In the genomic region with DNA sequence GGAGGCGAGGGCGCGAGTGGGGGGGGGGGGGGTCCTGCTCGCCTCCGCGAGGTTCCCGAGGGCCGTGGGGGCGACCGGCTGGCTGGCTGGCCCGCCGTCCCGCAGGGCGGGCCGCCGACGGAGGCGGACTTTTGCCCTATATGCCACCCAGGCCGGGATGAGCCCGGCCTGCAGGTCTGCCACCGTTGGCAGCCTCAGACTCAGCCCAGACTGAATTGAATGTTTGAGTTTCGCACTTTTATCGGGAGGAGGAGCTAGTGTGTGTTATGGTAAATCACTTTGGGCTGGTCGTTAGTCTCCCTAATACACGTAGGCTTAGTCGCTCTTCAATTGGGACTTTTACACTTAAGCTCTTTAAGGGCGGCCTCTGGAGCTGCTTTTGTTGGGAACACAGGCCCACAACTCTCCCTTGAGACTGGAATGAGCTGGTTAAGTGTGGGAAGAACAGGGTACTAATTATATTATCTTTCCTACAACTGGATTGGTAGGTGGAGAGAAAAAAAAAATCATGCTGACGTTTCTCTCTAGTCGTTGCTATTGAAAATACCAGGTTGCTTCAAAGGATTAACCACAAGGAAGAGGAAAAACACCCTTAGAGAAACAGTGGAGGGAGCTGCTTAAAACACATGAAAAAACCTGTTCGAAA, we compare ENCODE assay signal across 1 cellular context.
TF ChIP-seq lines count a peak whose summit lies in the region.

No MANE protein-coding gene starts in this region.

TF ChIP-seq in HepG2, 621 proteins besides CTCF, POLR2A, EP300 and RAD21 (continued from another document and continues in another):
- TF ChIP-seq ZNF142 (CRISPR knock-in tag; IDR thresholded peaks at IDR 0.05), result no peak
- peak; percentile 76 for TF ChIP-seq TBX2 (CRISPR knock-in tag; IDR thresholded peaks at IDR 0.05; ENCODE audit: borderline replicate concordance)
- TF ChIP-seq AFF4 (CRISPR knock-in tag; IDR thresholded peaks at IDR 0.05), result peak; percentile 76; the same call in 1 of the 2 replicates
- TF ChIP-seq RARA (CRISPR knock-in tag; IDR thresholded peaks at IDR 0.05), result peak; percentile 44; the same call in 1 of the 2 replicates
- TF ChIP-seq KDM4B (CRISPR knock-in tag; IDR thresholded peaks at IDR 0.05), result 0 out of 2 replicates have a peak, but pooled peaks have one; percentile 42
- TF ChIP-seq KIAA2018 (CRISPR knock-in tag; IDR thresholded peaks at IDR 0.05; ENCODE audit: borderline replicate concordance), result no peak
- TF ChIP-seq NCOA2 (CRISPR knock-in tag; IDR thresholded peaks at IDR 0.05), result no peak
- TF ChIP-seq ZBTB7B (CRISPR knock-in tag; IDR thresholded peaks at IDR 0.05), result 0 out of 2 replicates have a peak, but pooled peaks have one; percentile 16
- no peak; the same call in 1 of the 2 replicates for TF ChIP-seq YEATS2 (CRISPR knock-in tag; IDR thresholded peaks at IDR 0.05; ENCODE audit: borderline replicate concordance)
- TF ChIP-seq, protein P1, sequence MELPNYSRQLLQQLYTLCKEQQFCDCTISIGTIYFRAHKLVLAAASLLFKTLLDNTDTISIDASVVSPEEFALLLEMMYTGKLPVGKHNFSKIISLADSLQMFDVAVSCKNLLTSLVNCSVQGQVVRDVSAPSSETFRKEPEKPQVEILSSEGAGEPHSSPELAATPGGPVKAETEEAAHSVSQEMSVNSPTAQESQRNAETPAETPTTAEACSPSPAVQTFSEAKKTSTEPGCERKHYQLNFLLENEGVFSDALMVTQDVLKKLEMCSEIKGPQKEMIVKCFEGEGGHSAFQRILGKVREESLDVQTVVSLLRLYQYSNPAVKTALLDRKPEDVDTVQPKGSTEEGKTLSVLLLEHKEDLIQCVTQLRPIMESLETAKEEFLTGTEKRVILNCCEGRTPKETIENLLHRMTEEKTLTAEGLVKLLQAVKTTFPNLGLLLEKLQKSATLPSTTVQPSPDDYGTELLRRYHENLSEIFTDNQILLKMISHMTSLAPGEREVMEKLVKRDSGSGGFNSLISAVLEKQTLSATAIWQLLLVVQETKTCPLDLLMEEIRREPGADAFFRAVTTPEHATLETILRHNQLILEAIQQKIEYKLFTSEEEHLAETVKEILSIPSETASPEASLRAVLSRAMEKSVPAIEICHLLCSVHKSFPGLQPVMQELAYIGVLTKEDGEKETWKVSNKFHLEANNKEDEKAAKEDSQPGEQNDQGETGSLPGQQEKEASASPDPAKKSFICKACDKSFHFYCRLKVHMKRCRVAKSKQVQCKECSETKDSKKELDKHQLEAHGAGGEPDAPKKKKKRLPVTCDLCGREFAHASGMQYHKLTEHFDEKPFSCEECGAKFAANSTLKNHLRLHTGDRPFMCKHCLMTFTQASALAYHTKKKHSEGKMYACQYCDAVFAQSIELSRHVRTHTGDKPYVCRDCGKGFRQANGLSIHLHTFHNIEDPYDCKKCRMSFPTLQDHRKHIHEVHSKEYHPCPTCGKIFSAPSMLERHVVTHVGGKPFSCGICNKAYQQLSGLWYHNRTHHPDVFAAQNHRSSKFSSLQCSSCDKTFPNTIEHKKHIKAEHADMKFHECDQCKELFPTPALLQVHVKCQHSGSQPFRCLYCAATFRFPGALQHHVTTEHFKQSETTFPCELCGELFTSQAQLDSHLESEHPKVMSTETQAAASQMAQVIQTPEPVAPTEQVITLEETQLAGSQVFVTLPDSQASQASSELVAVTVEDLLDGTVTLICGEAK (IDR thresholded peaks at IDR 0.05), result no peak
- TF ChIP-seq, protein P1 (CRISPR knock-in tag; IDR thresholded peaks at IDR 0.05), result no peak; the same call in 1 of the 2 replicates
- peak; percentile 59 for TF ChIP-seq ZFY (CRISPR knock-in tag; IDR thresholded peaks at IDR 0.05)
- TF ChIP-seq, protein P2, sequence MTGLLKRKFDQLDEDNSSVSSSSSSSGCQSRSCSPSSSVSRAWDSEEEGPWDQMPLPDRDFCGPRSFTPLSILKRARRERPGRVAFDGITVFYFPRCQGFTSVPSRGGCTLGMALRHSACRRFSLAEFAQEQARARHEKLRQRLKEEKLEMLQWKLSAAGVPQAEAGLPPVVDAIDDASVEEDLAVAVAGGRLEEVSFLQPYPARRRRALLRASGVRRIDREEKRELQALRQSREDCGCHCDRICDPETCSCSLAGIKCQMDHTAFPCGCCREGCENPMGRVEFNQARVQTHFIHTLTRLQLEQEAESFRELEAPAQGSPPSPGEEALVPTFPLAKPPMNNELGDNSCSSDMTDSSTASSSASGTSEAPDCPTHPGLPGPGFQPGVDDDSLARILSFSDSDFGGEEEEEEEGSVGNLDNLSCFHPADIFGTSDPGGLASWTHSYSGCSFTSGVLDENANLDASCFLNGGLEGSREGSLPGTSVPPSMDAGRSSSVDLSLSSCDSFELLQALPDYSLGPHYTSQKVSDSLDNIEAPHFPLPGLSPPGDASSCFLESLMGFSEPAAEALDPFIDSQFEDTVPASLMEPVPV (CRISPR knock-in tag; IDR thresholded peaks at IDR 0.05), result 0 out of 2 replicates have a peak, but pooled peaks have one; percentile 12
